In genomic region chr5:143695941-143696340, GRCh38 we compare ENCODE assay signal across 31 cellular contexts.
"Had no signal": no experiment of that assay in that cellular context is flagged by ENCODE, and none has a peak within 500 bp of the region (broad histone marks: within the 10 kb centered on the region; RNA-seq: fewer than 3 reads in every experiment).

No MANE protein-coding gene starts in this region.

- H3K36me3 Mint-ChIP-seq: activated CD4-positive, alpha-beta memory T cell treated with anti-CD3 and anti-CD28 coated beads for 36 hours; activated naive CD4-positive, alpha-beta T cell treated with anti-CD3 and anti-CD28 coated beads, Interleukin-2, amount 50 U/mL, for 24 hours had no signal

- ATAC-seq: activated CD4-positive, alpha-beta T cell treated with anti-CD3 and anti-CD28 coated beads for 36 hours; activated CD8-positive, alpha-beta memory T cell treated with anti-CD3 and anti-CD28 coated beads, Interleukin-2, amount 10 ng/mL, durations not matched to agents 7 days and 5 days; activated CD8-positive, alpha-beta T cell treated with anti-CD3 and anti-CD28 coated beads, Interleukin-2, amount 10 ng/mL, durations not matched to agents 7 days and 5 days; activated naive CD8-positive, alpha-beta T cell treated with anti-CD3 and anti-CD28 coated beads, Interleukin-2, amount 50 U/mL, for 24 hours; body of pancreas had no signal

- H3K27ac ChIP-seq: adrenal gland, body of pancreas, colonic mucosa, epithelial cell of prostate had no signal

- H3K36me3 ChIP-seq: adrenal gland, colonic mucosa had no signal

- FAIRE-seq: endometrium, frontal cortex had no signal

- H3K4me3 ChIP-seq: adrenal gland, body of pancreas, colonic mucosa had no signal

- H3K27me3 Mint-ChIP-seq: activated CD4-positive, alpha-beta T cell treated with anti-CD3 and anti-CD28 coated beads, Interleukin-2, amount 10 ng/mL, durations not matched to agents 24 days and 14 days; activated CD8-positive, alpha-beta memory T cell treated with anti-CD3 and anti-CD28 coated beads, Interleukin-2, amount 10 ng/mL, durations not matched to agents 7 days and 5 days; activated naive CD4-positive, alpha-beta T cell treated with anti-CD3 and anti-CD28 coated beads, Interleukin-2, amount 50 U/mL, for 24 hours had no signal

- H3K4me3 Mint-ChIP-seq: activated CD4-positive, alpha-beta memory T cell treated with anti-CD3 and anti-CD28 coated beads for 36 hours; activated CD4-positive, alpha-beta T cell treated with anti-CD3 and anti-CD28 coated beads for 36 hours; activated CD4-positive, alpha-beta T cell treated with anti-CD3 and anti-CD28 coated beads, Interleukin-2, amount 10 ng/mL, durations not matched to agents 24 days and 14 days; activated CD8-positive, alpha-beta memory T cell treated with anti-CD3 and anti-CD28 coated beads, Interleukin-2, amount 10 ng/mL, durations not matched to agents 7 days and 5 days; activated CD8-positive, alpha-beta T cell treated with anti-CD3 and anti-CD28 coated beads, Interleukin-2, amount 10 ng/mL, durations not matched to agents 7 days and 5 days; activated naive CD4-positive, alpha-beta T cell treated with anti-CD3 and anti-CD28 coated beads for 36 hours; activated naive CD4-positive, alpha-beta T cell treated with anti-CD3 and anti-CD28 coated beads, Interleukin-2, amount 50 U/mL, for 24 hours; activated naive CD8-positive, alpha-beta T cell treated with anti-CD3 and anti-CD28 coated beads for 36 hours; activated naive CD8-positive, alpha-beta T cell treated with anti-CD3 and anti-CD28 coated beads, Interleukin-2, amount 50 U/mL, for 24 hours; activated T-helper 1 cell treated with anti-CD3 and anti-CD28 coated beads, Interleukin-12 subunit alpha, Interleukin-12 subunit beta, Interleukin-2, Interleukin-4 antibody, amounts not matched to agents 30 ng/mL and 10 ng/mL and 1 ng/mL, durations not matched to agents 14 hours and 24 hours and 36 hours had no signal

- H3K9me3 Mint-ChIP-seq: activated CD4-positive, alpha-beta memory T cell treated with anti-CD3 and anti-CD28 coated beads for 36 hours; activated naive CD4-positive, alpha-beta T cell treated with anti-CD3 and anti-CD28 coated beads for 36 hours; activated naive CD4-positive, alpha-beta T cell treated with anti-CD3 and anti-CD28 coated beads, Interleukin-2, amount 50 U/mL, for 24 hours; activated naive CD8-positive, alpha-beta T cell treated with anti-CD3 and anti-CD28 coated beads for 36 hours had no signal

- H3K4me1 ChIP-seq: adrenal gland, body of pancreas, colonic mucosa had no signal

- DNase-seq: activated CD4-positive, alpha-beta memory T cell treated with anti-CD3 and anti-CD28 coated beads for 36 hours; activated CD4-positive, alpha-beta T cell treated with anti-CD3 and anti-CD28 coated beads for 36 hours; activated CD4-positive, alpha-beta T cell treated with anti-CD3 and anti-CD28 coated beads, Interleukin-2, amount 10 ng/mL, durations not matched to agents 24 days and 14 days; activated CD4-positive, CD25-positive, alpha-beta regulatory T cell; activated CD4-positive, CD25-positive, alpha-beta regulatory T cell treated with anti-CD3 and anti-CD28 coated beads, Interleukin-2, amount 50 U/mL, for 72 hours; activated CD8-positive, alpha-beta memory T cell treated with anti-CD3 and anti-CD28 coated beads, Interleukin-2, amount 10 ng/mL, durations not matched to agents 7 days and 5 days; activated CD8-positive, alpha-beta memory T cell treated with anti-CD3 and anti-CD28 coated beads, Interleukin-2, amount 50 U/mL, for 4 hours; activated CD8-positive, alpha-beta T cell treated with anti-CD3 and anti-CD28 coated beads, Interleukin-2, amount 10 ng/mL, durations not matched to agents 7 days and 5 days; activated effector memory CD4-positive, alpha-beta T cell treated with anti-CD3 and anti-CD28 coated beads, Interleukin-2, amount 50 U/mL, for 16 hours; activated naive CD4-positive, alpha-beta T cell treated with anti-CD3 and anti-CD28 coated beads for 36 hours; activated naive CD8-positive, alpha-beta T cell treated with anti-CD3 and anti-CD28 coated beads for 36 hours; activated naive CD8-positive, alpha-beta T cell treated with anti-CD3 and anti-CD28 coated beads, Interleukin-2, amount 50 U/mL, for 24 hours; activated T-cell treated with anti-CD3 and anti-CD28 coated beads, Interleukin-2, amount 50 U/mL, for 1 hour; activated T-cell treated with anti-CD3 and anti-CD28 coated beads, Interleukin-2, amount 50 U/mL, for 48 hours; adrenal gland; amygdala; aorta; body of pancreas; caudate nucleus; cerebellar nuclear complex; colonic mucosa; effector CD8-positive, alpha-beta T cell; foreskin fibroblast; head of caudate nucleus; hippocampal formation had no signal

- H3K9me3 ChIP-seq: adrenal gland, body of pancreas, colonic mucosa had no signal

- H3K27me3 ChIP-seq: adrenal gland, body of pancreas, colonic mucosa had no signal

- H3K27ac Mint-ChIP-seq: activated CD4-positive, alpha-beta memory T cell treated with anti-CD3 and anti-CD28 coated beads for 36 hours; activated CD4-positive, alpha-beta T cell treated with anti-CD3 and anti-CD28 coated beads for 36 hours; activated CD4-positive, alpha-beta T cell treated with anti-CD3 and anti-CD28 coated beads, Interleukin-2, amount 10 ng/mL, durations not matched to agents 24 days and 14 days; activated CD8-positive, alpha-beta memory T cell treated with anti-CD3 and anti-CD28 coated beads, Interleukin-2, amount 10 ng/mL, durations not matched to agents 7 days and 5 days; activated CD8-positive, alpha-beta T cell treated with anti-CD3 and anti-CD28 coated beads, Interleukin-2, amount 10 ng/mL, durations not matched to agents 7 days and 5 days; activated naive CD4-positive, alpha-beta T cell treated with anti-CD3 and anti-CD28 coated beads for 36 hours; activated naive CD4-positive, alpha-beta T cell treated with anti-CD3 and anti-CD28 coated beads, Interleukin-2, amount 50 U/mL, for 24 hours; activated naive CD8-positive, alpha-beta T cell treated with anti-CD3 and anti-CD28 coated beads for 36 hours; activated naive CD8-positive, alpha-beta T cell treated with anti-CD3 and anti-CD28 coated beads, Interleukin-2, amount 50 U/mL, for 24 hours; activated T-helper 1 cell treated with anti-CD3 and anti-CD28 coated beads, Interleukin-12 subunit alpha, Interleukin-12 subunit beta, Interleukin-2, Interleukin-4 antibody, amounts not matched to agents 30 ng/mL and 10 ng/mL and 1 ng/mL, durations not matched to agents 14 hours and 24 hours and 36 hours; activated T-helper 2 cell treated with anti-CD3 and anti-CD28 coated beads, Interferon-gamma antibody, Interleukin-2, Interleukin-4, amounts not matched to agents 10 μg/mL and 5 μg/mL and 100 μg/mL, durations not matched to agents 14 hours and 24 hours and 36 hours had no signal
